ENCODE assay signal across 7 cellular contexts in genomic region chr10:68330852-68331454, GRCh38. TPM values are rescaled to one million over a fixed set of nuclear protein-coding genes. Genes with fewer than 3 reads are reported as not detected.
DNase-seq lines count a peak whose midpoint lies in the region; ATAC-seq, FAIRE-seq and TF ChIP-seq lines count a peak whose summit lies in the region.

No MANE protein-coding gene starts in this region.

- TF ChIP-seq POLR2A in right lobe of liver (IDR thresholded peaks at IDR 0.05), result no peak

- H3K9ac ChIP-seq in SK-N-MC (ENCODE audit: insufficient read length), result peak overlapping the region; percentile 72

- peaks cover 35% of the 10 kb centered on the region for H3K36me3 Mint-ChIP-seq in HFFc6 (ENCODE audit: low read depth)

- no peaks in the 10 kb centered on the region for H3K9me3 ChIP-seq in SK-N-MC (ENCODE audit: low read depth, low read length)
- H3K9me3 ChIP-seq in right lobe of liver, result no peaks in the 10 kb centered on the region

- H3K27ac ChIP-seq in SK-N-MC, result peak overlapping the region; percentile 91
- peak overlapping the region; percentile 94 to 96 (median 94) for H3K27ac ChIP-seq in right lobe of liver

- peak overlapping the region; percentile 80 for H3K4me3 ChIP-seq in SK-N-MC
- H3K4me3 ChIP-seq in bronchial epithelial cell (ENCODE audit: low read depth, low read length), result peak overlapping the region; percentile 87
- H3K4me3 ChIP-seq in right lobe of liver, result peak overlapping the region; percentile 78 to 88 (median 79)

- intact Hi-C loops in right lobe of liver (cut with DNase I), result no loop called here

- FAIRE-seq in bronchial epithelial cell (lab: Jason Lieb, UNC), result no peak

- peak overlapping the region; percentile 95 for H3K27ac Mint-ChIP-seq in HFFc6

- no peak for ATAC-seq in right lobe of liver

- H3K4me3 Mint-ChIP-seq in HFFc6, result peak overlapping the region; percentile 93

- peaks cover 13% of the 10 kb centered on the region for H3K27me3 Mint-ChIP-seq in HFFc6 (ENCODE audit: insufficient read depth)

- H3K4me1 Mint-ChIP-seq in HFFc6 (ENCODE audit: low read depth), result peaks cover 62% of the 10 kb centered on the region

- H3K36me3 ChIP-seq in SK-N-MC (ENCODE audit: insufficient read depth, low read length) (peaks cover 15% of the 10 kb centered on the region; the same call in 1 of the 2 replicates), bronchial epithelial cell (ENCODE audit: control insufficient read depth, insufficient read depth, low read length) (no peaks in the 10 kb centered on the region), right lobe of liver (no peaks in the 10 kb centered on the region)

- H3K4me1 ChIP-seq in right lobe of liver, result peaks cover 0 to 30% (median 3%) of the 10 kb centered on the region in 4 donors

- no peaks in the 10 kb centered on the region for H3K27me3 ChIP-seq in bronchial epithelial cell (ENCODE audit: control insufficient read depth, insufficient read depth, low read length)
- no peaks in the 10 kb centered on the region for H3K27me3 ChIP-seq in right lobe of liver

- 17% methylated on average over 21 of the region's 29 CpGs for WGBS in right lobe of liver (ENCODE audit: insufficient coverage, low coverage, low lambda C conversion rate, missing lambda C conversion rate)

- TF ChIP-seq CTCF in HFFc6 (IDR thresholded peaks at IDR 0.05) (no peak), bronchial epithelial cell (IDR thresholded peaks at IDR 0.05; ENCODE audit: insufficient read depth, low read length, severe bottlenecking) (no peak), right lobe of liver (IDR thresholded peaks at IDR 0.05) (no peak)

- DNase-seq in HFFc6 (no peak), SK-N-MC (ENCODE audit: low read depth, low spot score) (no peak), bronchial epithelial cell (ENCODE audit: low read depth) (no peak), right lobe of liver (peak; percentile 28 to 56 (median 56)), NCI-H2196 treated with DMSO at 0.1 percent for 48 hours (lab: John Stamatoyannopoulos, UW; ENCODE audit: unreplicated experiment) (no peak)
- DNase-seq in stimulated activated CD8-positive, alpha-beta memory T cell treated with anti-CD3 and anti-CD28 coated beads, Interleukin-4, amount 100 ng/mL, for 48 hours, result peak; percentile 34
- no peak for DNase-seq in central memory CD4-positive, alpha-beta T cell

- no peaks in the 10 kb centered on the region for H3K9me3 Mint-ChIP-seq in HFFc6

RNA-seq across cellular contexts. Expression of gene HNRNPH3, which starts 0.9 kb away (rescaled TPM):
- total RNA-seq in HFFc6 (2021; fragmentation: NEBNext Ultra II Directional; extraction: Animal tissue kit (Norgen Biotek cat#: 25700)), result 100 to 1,000 TPM; 105 to 170 (median 136) TPM
- total RNA-seq in bronchial epithelial cell (18.4 and 38.4 TPM in 2 replicates), right lobe of liver (10 to 100 TPM; 13.2 to 40.7 (median 25.3) TPM)

RNA-seq across cellular contexts. Expression of gene PBLD, which starts 1.8 kb away (rescaled TPM):
- total RNA-seq in HFFc6 (2021; fragmentation: NEBNext Ultra II Directional; extraction: Animal tissue kit (Norgen Biotek cat#: 25700)), result 10 to 100 TPM in 5 of 6 experiments, 1 to 10 TPM in 1; 9.9 to 13.6 (median 11.5) TPM
- 0.53 and 2.4 TPM in 2 replicates for total RNA-seq in bronchial epithelial cell
- total RNA-seq in right lobe of liver, result 100 to 1,000 TPM in 4 of 6 experiments, 10 to 100 TPM in 2; 45.5 to 162 (median 129) TPM

Comparison
In these comparisons a context has a peak if more than half of its experiments do, and no peak if none do; other contexts are left out.
1. DNase-seq: peak in right lobe of liver (3 of 3) and stimulated activated CD8-positive, alpha-beta memory T cell treated with anti-CD3 and anti-CD28 coated beads, Interleukin-4, amount 100 ng/mL, for 48 hours (single experiment); none in HFFc6 (single experiment), SK-N-MC (single experiment), bronchial epithelial cell (single experiment), NCI-H2196 treated with DMSO at 0.1 percent for 48 hours (single experiment) and central memory CD4-positive, alpha-beta T cell (single experiment).
2. Peak in every context shown above with its lines, with median percentiles within 50 percentile points of each other: H3K4me3 ChIP-seq.